ENCODE assay signal across 1 cellular context in genomic region chr19:1845642-1846041, GRCh38.
TF ChIP-seq lines count a peak whose summit lies in the region.

No MANE protein-coding gene starts in this region.

TF ChIP-seq in WTC11, 78 proteins besides CTCF, POLR2A, EP300 and RAD21 (continued from another document):
- TF ChIP-seq ATF3 (CRISPR knock-in tag; conservative IDR thresholded peaks at IDR 0.05) (no peak), PREB (CRISPR knock-in tag; IDR thresholded peaks at IDR 0.05; ENCODE audit: borderline replicate concordance) (no peak), TP53 (CRISPR knock-in tag; IDR thresholded peaks at IDR 0.05) (no peak), ERG (CRISPR knock-in tag; IDR thresholded peaks at IDR 0.05) (no peak), MXD4 (CRISPR knock-in tag; IDR thresholded peaks at IDR 0.05; ENCODE audit: borderline replicate concordance) (no peak), ELF4 (CRISPR knock-in tag; IDR thresholded peaks at IDR 0.05; ENCODE audit: low read depth) (no peak), OVOL2 (CRISPR knock-in tag; IDR thresholded peaks at IDR 0.05; ENCODE audit: borderline replicate concordance) (no peak), E2F1 (CRISPR knock-in tag; IDR thresholded peaks at IDR 0.05) (no peak), JAZF1 (CRISPR knock-in tag; IDR thresholded peaks at IDR 0.05) (no peak), IRF1 (CRISPR knock-in tag; IDR thresholded peaks at IDR 0.05) (no peak), E2F5 (CRISPR knock-in tag; IDR thresholded peaks at IDR 0.05) (no peak), MYBL2 (CRISPR knock-in tag; IDR thresholded peaks at IDR 0.05) (no peak), ATF1 (CRISPR knock-in tag; IDR thresholded peaks at IDR 0.05) (no peak), CDX4 (CRISPR knock-in tag; IDR thresholded peaks at IDR 0.05; ENCODE audit: borderline replicate concordance) (no peak), ZNF396 (CRISPR knock-in tag; IDR thresholded peaks at IDR 0.05; ENCODE audit: borderline replicate concordance) (no peak)
TF ChIP-seq in WTC11: peak in this region for 0.
